In the genomic region with DNA sequence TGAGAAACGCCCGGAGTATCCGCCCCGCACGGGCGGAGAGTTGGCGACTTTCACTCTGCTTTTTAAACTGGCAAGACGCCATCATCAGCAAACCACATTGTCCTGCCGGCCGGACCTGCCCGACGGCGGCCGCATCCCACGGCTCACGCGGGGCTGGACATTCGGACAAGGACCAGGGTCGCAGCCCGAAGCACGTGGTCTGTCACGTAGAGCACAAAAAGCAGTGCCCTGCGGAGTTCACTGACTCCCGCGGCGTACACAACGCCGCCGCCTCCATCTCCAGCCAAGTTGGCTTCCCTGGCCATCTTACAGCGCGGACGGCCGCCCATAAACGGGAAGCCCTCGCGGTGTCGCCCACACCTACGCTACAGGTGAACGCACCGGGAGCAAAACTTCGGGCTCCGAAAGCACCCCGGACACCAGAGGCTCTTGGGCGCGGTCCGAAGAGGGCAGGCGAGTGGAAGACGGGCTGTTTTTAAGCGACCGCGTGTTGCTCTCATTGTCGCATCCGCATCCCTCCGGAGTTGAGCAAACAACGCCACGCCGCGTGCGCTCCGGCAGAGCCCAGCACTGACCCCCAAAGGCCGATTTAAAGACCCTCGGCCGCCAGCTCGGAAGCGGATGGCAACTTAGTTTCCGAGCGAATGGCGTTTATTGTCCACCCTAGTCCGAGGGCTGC, we compare ENCODE assay signal across 8 cellular contexts.
A peak's percentile ranks its signal among the peaks of the same experiment; 100 is the strongest.
DNase-seq lines count a peak whose midpoint lies in the region; ATAC-seq and TF ChIP-seq lines count a peak whose summit lies in the region.

No MANE protein-coding gene starts in this region.

- H3K27me3 ChIP-seq in muscle layer of colon (ENCODE audit: control insufficient read depth in 1 of 2, insufficient read depth in 2 of 2, low read length in 2 of 2), result no peaks in the 10 kb centered on the region

- H3K36me3 ChIP-seq in muscle layer of colon (ENCODE audit: insufficient read depth, low read length), result no peaks in the 10 kb centered on the region

- CTCF ChIA-PET in HEK293T (lab: Yijun Ruan, JAX), result no interaction called here

- H3K4me1 ChIP-seq in muscle layer of colon (ENCODE audit: insufficient read depth, low read length), result peaks cover 19% of the 10 kb centered on the region

- peak; percentile 69 for DNase-seq in DMS79 (lab: John Stamatoyannopoulos, UW)
- DNase-seq in HEK293T (ENCODE audit: extremely low spot score), result peak; percentile 21
- DNase-seq in NCI-H526 treated with DMSO at 0.1 percent for 48 hours (lab: John Stamatoyannopoulos, UW), result peak; percentile 43
- DNase-seq in activated CD8-positive, alpha-beta memory T cell treated with anti-CD3 and anti-CD28 coated beads, Interleukin-2, amount 50 U/mL, for 48 hours, result peak; percentile 83
- DNase-seq in epithelial cell of prostate (ENCODE audit: low read depth, low spot score), result no peak
- peak; percentile 14 for DNase-seq in stimulated activated CD8-positive, alpha-beta memory T cell treated with anti-CD3 and anti-CD28 coated beads, Interleukin-7, amount 100 ng/mL, for 24 hours (ENCODE audit: low read depth)

- no peaks in the 10 kb centered on the region for H3K9me3 ChIP-seq in muscle layer of colon (ENCODE audit: low read length)

- POLR2A ChIA-PET in HEK293T (lab: Yijun Ruan, JAX), result interaction anchor here (1.1 kb wide), 1 partner anchor 73 kb away, joined by 3 read pairs; no protein-coding TSS in a partner anchor

- H3K9ac ChIP-seq in muscle layer of colon (ENCODE audit: low read length), result peak overlapping the region; percentile 73

- peak overlapping the region; percentile 82 for H3K27ac ChIP-seq in epithelial cell of prostate
- H3K27ac ChIP-seq in muscle layer of colon (ENCODE audit: low read depth, low read length), result peak overlapping the region; percentile 97

- no peak for ATAC-seq in GM21515 (IDR thresholded peaks at IDR 0.05; ENCODE audit: unreplicated experiment)

- H3K4me3 ChIP-seq in muscle layer of colon (ENCODE audit: low read depth in 1 of 2, low read length in 2 of 2), result peak overlapping the region; percentile 59 to 91

TF ChIP-seq in HEK293T, 16 proteins besides CTCF, POLR2A, EP300 and RAD21:
- no peak for TF ChIP-seq LEF1 (IDR thresholded peaks at IDR 0.05; ENCODE audit: borderline replicate concordance)
- peak; percentile 45 for TF ChIP-seq L3MBTL2 (conservative IDR thresholded peaks at IDR 0.05)
- TF ChIP-seq BHLHE40 (IDR thresholded peaks at IDR 0.05; ENCODE audit: borderline replicate concordance), result no peak
- TF ChIP-seq NFRKB (IDR thresholded peaks at IDR 0.05), result no peak
- TF ChIP-seq FOXM1 (IDR thresholded peaks at IDR 0.05; ENCODE audit: borderline replicate concordance), result no peak
- TF ChIP-seq ZNF384 (IDR thresholded peaks at IDR 0.05), result no peak
